10 cellular contexts compared by ENCODE assay signal in genomic region chr2:216696751-216697560, GRCh38. TPM values are rescaled to one million over a fixed set of nuclear protein-coding genes. Genes with fewer than 3 reads are reported as not detected.
DNase-seq lines count a peak whose midpoint lies in the region; ATAC-seq, FAIRE-seq and TF ChIP-seq lines count a peak whose summit lies in the region.
"Had no signal": no experiment of that assay in that cellular context is flagged by ENCODE, and none has a peak within 500 bp of the region (broad histone marks: within the 10 kb centered on the region; RNA-seq: fewer than 3 reads in every experiment).

No MANE protein-coding gene starts in this region.

- H2BK5ac ChIP-seq in trophoblast cell (ENCODE audit: low read depth, low read length, poor library complexity): peak overlapping the region; percentile 16

- no peak overlapping the region for H3K4ac ChIP-seq in trophoblast cell (ENCODE audit: low read depth, low read length)

- no peaks in the 10 kb centered on the region for H3K9me3 ChIP-seq in trophoblast cell (ENCODE audit: insufficient read depth, low read depth, low read length)
- no peaks in the 10 kb centered on the region for H3K9me3 ChIP-seq in small intestine (ENCODE audit: control insufficient read depth, low read depth)
- H3K9me3 ChIP-seq: BLaER1 had no signal

- H2AFZ ChIP-seq in trophoblast cell (ENCODE audit: insufficient read depth, low read length, poor library complexity): no peak overlapping the region

- peaks cover 14 to 29% of the 10 kb centered on the region in 2 experiments for H3K4me1 ChIP-seq in trophoblast cell (ENCODE audit: control insufficient read depth in 1 of 2, insufficient read depth in 2 of 2, low read length in 2 of 2)
- no peaks in the 10 kb centered on the region for H3K4me1 ChIP-seq in small intestine (ENCODE audit: control insufficient read depth in 2 of 2, insufficient read depth in 1 of 2, low read depth in 1 of 2, low read length in 1 of 2)

- no peak overlapping the region for H3K4me3 Mint-ChIP-seq in T-helper 2 cell treated with Interferon-gamma antibody and Interleukin-4, amounts not matched to agents 5 μg/mL and 100 μg/mL, for 36 hours
- H3K4me3 Mint-ChIP-seq: T-helper 1 cell treated with Interleukin-12 subunit alpha and Interleukin-12 subunit beta and Interleukin-4 antibody, amounts not matched to agents 30 μg/mL and 1 μg/mL, for 36 hours had no signal

- H3K9me3 Mint-ChIP-seq in T-helper 2 cell treated with Interferon-gamma antibody and Interleukin-4, amounts not matched to agents 5 μg/mL and 100 μg/mL, for 36 hours: no peaks in the 10 kb centered on the region
- H3K9me3 Mint-ChIP-seq: T-helper 1 cell treated with Interleukin-12 subunit alpha and Interleukin-12 subunit beta and Interleukin-4 antibody, amounts not matched to agents 30 μg/mL and 1 μg/mL, for 36 hours had no signal

- H3K27ac Mint-ChIP-seq in T-helper 2 cell treated with Interferon-gamma antibody and Interleukin-4, amounts not matched to agents 5 μg/mL and 100 μg/mL, for 36 hours: no peak overlapping the region
- H3K27ac Mint-ChIP-seq: T-helper 1 cell treated with Interleukin-12 subunit alpha and Interleukin-12 subunit beta and Interleukin-4 antibody, amounts not matched to agents 30 μg/mL and 1 μg/mL, for 36 hours had no signal

- H3K23ac ChIP-seq in trophoblast cell (ENCODE audit: low read length): no peak overlapping the region

- peak overlapping the region; percentile 25 for H4K91ac ChIP-seq in trophoblast cell (ENCODE audit: low read depth, low read length)

- peak overlapping the region; percentile 59 for H2BK12ac ChIP-seq in trophoblast cell (ENCODE audit: low read length)

- H3K9ac ChIP-seq in trophoblast cell (ENCODE audit: low read length): no peak overlapping the region
- H3K9ac ChIP-seq: BLaER1 had no signal

- WGBS in trophoblast cell (ENCODE audit: extremely low coverage, insufficient coverage, insufficient read length): no CpG with 5 or more reads among the region's 7 CpGs
- whole genome bisulfite sequencing in small intestine, 3 donors: 23 to 32% (median 27%) methylated on average over 7 of the region's 7 CpGs

- H3K79me1 ChIP-seq in trophoblast cell (ENCODE audit: low read length): peaks cover 17% of the 10 kb centered on the region

- no peaks in the 10 kb centered on the region for H3K36me3 Mint-ChIP-seq in T-helper 2 cell treated with Interferon-gamma antibody and Interleukin-4, amounts not matched to agents 5 μg/mL and 100 μg/mL, for 36 hours (ENCODE audit: low read depth)

- no peak overlapping the region for H4K8ac ChIP-seq in trophoblast cell (ENCODE audit: low read depth, low read length)

- ATAC-seq in GM18505 (IDR thresholded peaks at IDR 0.05; ENCODE audit: unreplicated experiment): no peak

- H3K27me3 Mint-ChIP-seq in T-helper 2 cell treated with Interferon-gamma antibody and Interleukin-4, amounts not matched to agents 5 μg/mL and 100 μg/mL, for 36 hours (ENCODE audit: low read depth): peaks cover 63% of the 10 kb centered on the region

- no peak overlapping the region for H2BK120ac ChIP-seq in trophoblast cell (ENCODE audit: insufficient read depth, low read length, poor library complexity)

- peak; percentile 52 for DNase-seq in NCI-H1092 treated with DMSO at 0.1 percent for 48 hours (lab: John Stamatoyannopoulos, UW)
- no peak for DNase-seq in NCI-H1092 (lab: John Stamatoyannopoulos, UW)
- DNase-seq in NCI-H526 (lab: John Stamatoyannopoulos, UW): peak; percentile 12 to 39
- peak; percentile 41 for DNase-seq in dermis blood vessel endothelial cell
- peak in 1 of 2 donors; percentile 33 for DNase-seq in trophoblast cell
- no peak for DNase-seq in small intestine
- DNase-seq in T-helper 2 cell treated with Interferon-gamma antibody and Interleukin-4, amounts not matched to agents 5 μg/mL and 100 μg/mL, for 36 hours (ENCODE audit: low spot score): no peak

- H3K27ac ChIP-seq in trophoblast cell (ENCODE audit: low read depth, low read length): peak overlapping the region; percentile 24
- no peak overlapping the region for H3K27ac ChIP-seq in small intestine (ENCODE audit: low read depth in 1 of 2, low read length in 1 of 2)
- H3K27ac ChIP-seq: BLaER1 had no signal

- H3K4me1 Mint-ChIP-seq in T-helper 2 cell treated with Interferon-gamma antibody and Interleukin-4, amounts not matched to agents 5 μg/mL and 100 μg/mL, for 36 hours (ENCODE audit: low read depth): peaks cover 21% of the 10 kb centered on the region

- no peak overlapping the region for H3K4me2 ChIP-seq in trophoblast cell (ENCODE audit: low read length)
- H3K4me2 ChIP-seq: BLaER1 had no signal

- H3K4me3 ChIP-seq in trophoblast cell (ENCODE audit: low read depth, low read length) (no peak overlapping the region), small intestine (ENCODE audit: low read depth in 1 of 2, low read length in 2 of 2) (no peak overlapping the region)
- H3K4me3 ChIP-seq: BLaER1 had no signal

- no peak overlapping the region for H3K14ac ChIP-seq in trophoblast cell (ENCODE audit: low read length)

- H3K36me3 ChIP-seq in trophoblast cell (ENCODE audit: control insufficient read depth in 1 of 2, insufficient read depth in 2 of 2, low read length in 2 of 2) (peaks cover 0 to 2% of the 10 kb centered on the region in 2 experiments), small intestine (ENCODE audit: control insufficient read depth in 2 of 2, insufficient read depth in 2 of 2, low read length in 2 of 2) (no peaks in the 10 kb centered on the region)
- H3K36me3 ChIP-seq: BLaER1 had no signal

- no peak overlapping the region for H4K12ac ChIP-seq in trophoblast cell (ENCODE audit: low read depth, low read length)

- no peak for TF ChIP-seq POLR2A in GM18505 (IDR thresholded peaks at IDR 0.05; ENCODE audit: borderline replicate concordance, extremely low read depth, insufficient read depth, insufficient read length)

- peaks cover 8% of the 10 kb centered on the region for H3K79me2 ChIP-seq in trophoblast cell (ENCODE audit: control insufficient read depth, insufficient read depth, low read length, poor library complexity)

- no peak for FAIRE-seq in small intestine (lab: Jason Lieb, UNC)

- no peak overlapping the region for H3K18ac ChIP-seq in trophoblast cell (ENCODE audit: low read length)

- H2AK5ac ChIP-seq in trophoblast cell (ENCODE audit: low read length): no peak overlapping the region

- peaks cover 7% of the 10 kb centered on the region for H3K27me3 ChIP-seq in trophoblast cell (ENCODE audit: insufficient read depth, low read length)
- peaks cover 3 to 16% of the 10 kb centered on the region in 2 donors for H3K27me3 ChIP-seq in small intestine (ENCODE audit: control insufficient read depth in 2 of 2, insufficient read depth in 2 of 2, low read length in 2 of 2)

RNA-seq across cellular contexts. Expression of gene IGFBP5, which starts 1.6 kb away (rescaled TPM):
- 0.65 and 6.1 TPM in 2 replicates for total RNA-seq in dermis blood vessel endothelial cell
- polyA plus RNA-seq in trophoblast cell (2013): 356 and 375 TPM in 2 replicates
- 100 to 1,000 TPM in 1 of 3 donors, 1 to 10 TPM in 2; 1.3 to 107 (median 5.4) TPM for polyA plus RNA-seq in small intestine

Comparison
In these comparisons a context has a peak if more than half of its experiments do, and no peak if none do; other contexts are left out.
1. DNase-seq: peak in NCI-H1092 treated with DMSO at 0.1 percent for 48 hours (single experiment), NCI-H526 (2 of 2) and dermis blood vessel endothelial cell (single experiment); none in NCI-H1092 (single experiment), small intestine (single experiment) and T-helper 2 cell treated with Interferon-gamma antibody and Interleukin-4, amounts not matched to agents 5 μg/mL and 100 μg/mL, for 36 hours (single experiment).